In genomic region chr20:62804632-62805364, GRCh38 we compare ENCODE assay signal across 1 cellular context.
TF ChIP-seq lines count a peak whose summit lies in the region.

TSS of gene OGFR (plus strand) at chr20:62804835. CDS start at chr20:62804860, 25 bp downstream.

TF ChIP-seq in HepG2, 621 proteins besides CTCF, POLR2A, EP300 and RAD21 (continued from another document and continues in another):
- TF ChIP-seq ZNF574 (CRISPR knock-in tag; IDR thresholded peaks at IDR 0.05) (peak; percentile 72), ZBTB7A (CRISPR knock-in tag; IDR thresholded peaks at IDR 0.05) (0 out of 2 replicates have a peak, but pooled peaks have one; percentile 38), KLF12 (CRISPR knock-in tag; IDR thresholded peaks at IDR 0.05; ENCODE audit: borderline replicate concordance) (peak; percentile 58; the same call in 1 of the 2 replicates), ATF4 (CRISPR knock-in tag; IDR thresholded peaks at IDR 0.05) (peak in 1 of 2 experiments; percentile 47; a peak in 1 of 4 replicates), SP5 (CRISPR knock-in tag; IDR thresholded peaks at IDR 0.05; ENCODE audit: borderline replicate concordance, low read depth) (0 out of 2 replicates have a peak, but pooled peaks have one; percentile 21), GABPB1 (CRISPR knock-in tag; IDR thresholded peaks at IDR 0.05) (peak; percentile 79; the same call in 1 of the 2 replicates), RNF2 (conservative IDR thresholded peaks at IDR 0.05; ENCODE audit: low read depth) (no peak), GZF1 (CRISPR knock-in tag; IDR thresholded peaks at IDR 0.05) (no peak), KLF6 (CRISPR knock-in tag; IDR thresholded peaks at IDR 0.05) (peak; percentile 26; the same call in 1 of the 2 replicates), SOX13 (IDR thresholded peaks at IDR 0.05) (no peak), SOX13 (CRISPR knock-in tag; conservative IDR thresholded peaks at IDR 0.05 in 1 of 2, IDR thresholded peaks at IDR 0.05 in 1 of 2) (peak in 1 of 2 experiments; percentile 24; a peak in 1 of 4 replicates), ZNF768 (CRISPR knock-in tag; IDR thresholded peaks at IDR 0.05) (peak; percentile 79; the same call in 1 of the 2 replicates), ZNF607 (CRISPR knock-in tag; IDR thresholded peaks at IDR 0.05; ENCODE audit: borderline replicate concordance) (peak; percentile 74; the same call in 1 of the 2 replicates), ZNF740 (CRISPR knock-in tag; IDR thresholded peaks at IDR 0.05) (peak; percentile 82; the same call in 1 of the 2 replicates), FOXA3 (CRISPR knock-in tag; IDR thresholded peaks at IDR 0.05) (peak; percentile 27; the same call in 1 of the 2 replicates), HOXA9 (CRISPR knock-in tag; IDR thresholded peaks at IDR 0.05; ENCODE audit: borderline replicate concordance) (peak; percentile 55; the same call in 1 of the 2 replicates), ZNF761 (CRISPR knock-in tag; conservative IDR thresholded peaks at IDR 0.05) (peak; percentile 40; the same call in 1 of the 2 replicates), ZC3H4 (CRISPR knock-in tag; IDR thresholded peaks at IDR 0.05; ENCODE audit: borderline replicate concordance) (no peak; the same call in 1 of the 2 replicates), AHR (CRISPR knock-in tag; IDR thresholded peaks at IDR 0.05) (peak; percentile 43; the same call in 1 of the 2 replicates), KMT2B (CRISPR knock-in tag; IDR thresholded peaks at IDR 0.05) (peak; percentile 65), KDM2A (CRISPR knock-in tag; IDR thresholded peaks at IDR 0.05; ENCODE audit: borderline replicate concordance, low read depth) (peak; percentile 95), KAT7 (CRISPR knock-in tag; IDR thresholded peaks at IDR 0.05; ENCODE audit: borderline replicate concordance) (peak; percentile 78), BRF2 (CRISPR knock-in tag; IDR thresholded peaks at IDR 0.05) (no peak), ZNF672 (CRISPR knock-in tag; IDR thresholded peaks at IDR 0.05) (0 out of 2 replicates have a peak, but pooled peaks have one; percentile 10), KDM1A (CRISPR knock-in tag; IDR thresholded peaks at IDR 0.05) (no peak), ZNF18 (CRISPR knock-in tag; IDR thresholded peaks at IDR 0.05; ENCODE audit: insufficient replicate concordance) (no peak), PHF20 (CRISPR knock-in tag; IDR thresholded peaks at IDR 0.05) (peak; percentile 51; the same call in 1 of the 2 replicates), KDM3A (CRISPR knock-in tag; IDR thresholded peaks at IDR 0.05; ENCODE audit: low read depth) (0 out of 2 replicates have a peak, but pooled peaks have one; percentile 33), ZNF354B (CRISPR knock-in tag; IDR thresholded peaks at IDR 0.05) (peak; percentile 65; the same call in 1 of the 2 replicates), ZSCAN31 (CRISPR knock-in tag; IDR thresholded peaks at IDR 0.05; ENCODE audit: low read depth) (peak; percentile 33), ZNF678 (CRISPR knock-in tag; IDR thresholded peaks at IDR 0.05) (no peak; the same call in 1 of the 2 replicates), KMT2A (CRISPR knock-in tag; IDR thresholded peaks at IDR 0.05) (peak; percentile 98), FOXP4 (CRISPR knock-in tag; IDR thresholded peaks at IDR 0.05) (no peak), SNAPC2 (CRISPR knock-in tag; IDR thresholded peaks at IDR 0.05) (0 out of 2 replicates have a peak, but pooled peaks have one; percentile 59), ZNF772 (CRISPR knock-in tag; IDR thresholded peaks at IDR 0.05) (peak; percentile 24; the same call in 1 of the 2 replicates)
- TF ChIP-seq, protein P1, sequence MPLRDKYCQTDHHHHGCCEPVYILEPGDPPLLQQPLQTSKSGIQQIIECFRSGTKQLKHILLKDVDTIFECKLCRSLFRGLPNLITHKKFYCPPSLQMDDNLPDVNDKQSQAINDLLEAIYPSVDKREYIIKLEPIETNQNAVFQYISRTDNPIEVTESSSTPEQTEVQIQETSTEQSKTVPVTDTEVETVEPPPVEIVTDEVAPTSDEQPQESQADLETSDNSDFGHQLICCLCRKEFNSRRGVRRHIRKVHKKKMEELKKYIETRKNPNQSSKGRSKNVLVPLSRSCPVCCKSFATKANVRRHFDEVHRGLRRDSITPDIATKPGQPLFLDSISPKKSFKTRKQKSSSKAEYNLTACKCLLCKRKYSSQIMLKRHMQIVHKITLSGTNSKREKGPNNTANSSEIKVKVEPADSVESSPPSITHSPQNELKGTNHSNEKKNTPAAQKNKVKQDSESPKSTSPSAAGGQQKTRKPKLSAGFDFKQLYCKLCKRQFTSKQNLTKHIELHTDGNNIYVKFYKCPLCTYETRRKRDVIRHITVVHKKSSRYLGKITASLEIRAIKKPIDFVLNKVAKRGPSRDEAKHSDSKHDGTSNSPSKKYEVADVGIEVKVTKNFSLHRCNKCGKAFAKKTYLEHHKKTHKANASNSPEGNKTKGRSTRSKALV (CRISPR knock-in tag; IDR thresholded peaks at IDR 0.05): no peak
- TF ChIP-seq, protein P2, sequence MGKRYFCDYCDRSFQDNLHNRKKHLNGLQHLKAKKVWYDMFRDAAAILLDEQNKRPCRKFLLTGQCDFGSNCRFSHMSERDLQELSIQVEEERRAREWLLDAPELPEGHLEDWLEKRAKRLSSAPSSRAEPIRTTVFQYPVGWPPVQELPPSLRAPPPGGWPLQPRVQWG (CRISPR knock-in tag; IDR thresholded peaks at IDR 0.05; ENCODE audit: borderline replicate concordance, low read depth): no peak
- TF ChIP-seq, protein P3, sequence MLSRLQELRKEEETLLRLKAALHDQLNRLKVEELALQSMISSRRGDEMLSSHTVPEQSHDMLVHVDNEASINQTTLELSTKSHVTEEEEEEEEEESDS (CRISPR knock-in tag; IDR thresholded peaks at IDR 0.05; ENCODE audit: borderline replicate concordance): 0 out of 2 replicates have a peak, but pooled peaks have one; percentile 53
- TF ChIP-seq, protein P4, sequence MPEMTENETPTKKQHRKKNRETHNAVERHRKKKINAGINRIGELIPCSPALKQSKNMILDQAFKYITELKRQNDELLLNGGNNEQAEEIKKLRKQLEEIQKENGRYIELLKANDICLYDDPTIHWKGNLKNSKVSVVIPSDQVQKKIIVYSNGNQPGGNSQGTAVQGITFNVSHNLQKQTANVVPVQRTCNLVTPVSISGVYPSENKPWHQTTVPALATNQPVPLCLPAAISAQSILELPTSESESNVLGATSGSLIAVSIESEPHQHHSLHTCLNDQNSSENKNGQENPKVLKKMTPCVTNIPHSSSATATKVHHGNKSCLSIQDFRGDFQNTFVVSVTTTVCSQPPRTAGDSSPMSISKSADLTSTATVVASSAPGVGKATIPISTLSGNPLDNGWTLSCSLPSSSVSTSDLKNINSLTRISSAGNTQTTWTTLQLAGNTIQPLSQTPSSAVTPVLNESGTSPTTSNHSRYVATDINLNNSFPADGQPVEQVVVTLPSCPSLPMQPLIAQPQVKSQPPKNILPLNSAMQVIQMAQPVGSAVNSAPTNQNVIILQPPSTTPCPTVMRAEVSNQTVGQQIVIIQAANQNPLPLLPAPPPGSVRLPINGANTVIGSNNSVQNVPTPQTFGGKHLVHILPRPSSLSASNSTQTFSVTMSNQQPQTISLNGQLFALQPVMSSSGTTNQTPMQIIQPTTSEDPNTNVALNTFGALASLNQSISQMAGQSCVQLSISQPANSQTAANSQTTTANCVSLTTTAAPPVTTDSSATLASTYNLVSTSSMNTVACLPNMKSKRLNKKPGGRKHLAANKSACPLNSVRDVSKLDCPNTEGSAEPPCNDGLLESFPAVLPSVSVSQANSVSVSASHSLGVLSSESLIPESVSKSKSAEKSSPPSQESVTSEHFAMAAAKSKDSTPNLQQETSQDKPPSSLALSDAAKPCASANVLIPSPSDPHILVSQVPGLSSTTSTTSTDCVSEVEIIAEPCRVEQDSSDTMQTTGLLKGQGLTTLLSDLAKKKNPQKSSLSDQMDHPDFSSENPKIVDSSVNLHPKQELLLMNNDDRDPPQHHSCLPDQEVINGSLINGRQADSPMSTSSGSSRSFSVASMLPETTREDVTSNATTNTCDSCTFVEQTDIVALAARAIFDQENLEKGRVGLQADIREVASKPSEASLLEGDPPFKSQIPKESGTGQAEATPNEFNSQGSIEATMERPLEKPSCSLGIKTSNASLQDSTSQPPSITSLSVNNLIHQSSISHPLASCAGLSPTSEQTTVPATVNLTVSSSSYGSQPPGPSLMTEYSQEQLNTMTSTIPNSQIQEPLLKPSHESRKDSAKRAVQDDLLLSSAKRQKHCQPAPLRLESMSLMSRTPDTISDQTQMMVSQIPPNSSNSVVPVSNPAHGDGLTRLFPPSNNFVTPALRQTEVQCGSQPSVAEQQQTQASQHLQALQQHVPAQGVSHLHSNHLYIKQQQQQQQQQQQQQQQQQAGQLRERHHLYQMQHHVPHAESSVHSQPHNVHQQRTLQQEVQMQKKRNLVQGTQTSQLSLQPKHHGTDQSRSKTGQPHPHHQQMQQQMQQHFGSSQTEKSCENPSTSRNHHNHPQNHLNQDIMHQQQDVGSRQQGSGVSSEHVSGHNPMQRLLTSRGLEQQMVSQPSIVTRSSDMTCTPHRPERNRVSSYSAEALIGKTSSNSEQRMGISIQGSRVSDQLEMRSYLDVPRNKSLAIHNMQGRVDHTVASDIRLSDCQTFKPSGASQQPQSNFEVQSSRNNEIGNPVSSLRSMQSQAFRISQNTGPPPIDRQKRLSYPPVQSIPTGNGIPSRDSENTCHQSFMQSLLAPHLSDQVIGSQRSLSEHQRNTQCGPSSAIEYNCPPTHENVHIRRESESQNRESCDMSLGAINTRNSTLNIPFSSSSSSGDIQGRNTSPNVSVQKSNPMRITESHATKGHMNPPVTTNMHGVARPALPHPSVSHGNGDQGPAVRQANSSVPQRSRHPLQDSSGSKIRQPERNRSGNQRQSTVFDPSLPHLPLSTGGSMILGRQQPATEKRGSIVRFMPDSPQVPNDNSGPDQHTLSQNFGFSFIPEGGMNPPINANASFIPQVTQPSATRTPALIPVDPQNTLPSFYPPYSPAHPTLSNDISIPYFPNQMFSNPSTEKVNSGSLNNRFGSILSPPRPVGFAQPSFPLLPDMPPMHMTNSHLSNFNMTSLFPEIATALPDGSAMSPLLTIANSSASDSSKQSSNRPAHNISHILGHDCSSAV (CRISPR knock-in tag; IDR thresholded peaks at IDR 0.05; ENCODE audit: borderline replicate concordance): no peak
- TF ChIP-seq, protein P5, sequence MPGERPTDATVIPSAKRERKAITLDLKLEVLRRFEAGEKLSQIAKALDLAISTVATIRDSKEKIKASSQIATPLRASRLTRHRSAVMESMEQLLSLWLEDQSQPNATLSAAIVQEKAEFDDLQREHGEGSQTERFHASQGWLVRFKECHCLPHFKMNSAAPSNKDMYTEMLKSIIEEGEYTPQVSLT (CRISPR knock-in tag; IDR thresholded peaks at IDR 0.05; ENCODE audit: borderline replicate concordance, low read depth): no peak
